Comparison of ENCODE assay signal across 8 cellular contexts in genomic region chr9:127608104-127608966, GRCh38. TPM values are rescaled to one million over a fixed set of nuclear protein-coding genes. Genes with fewer than 3 reads are reported as not detected.
DNase-seq lines count a peak whose midpoint lies in the region; ATAC-seq, FAIRE-seq and TF ChIP-seq lines count a peak whose summit lies in the region.

No MANE protein-coding gene starts in this region.

- no peaks in the 10 kb centered on the region for H3K36me3 ChIP-seq in MM.1S (replicated peaks; ENCODE audit: insufficient read depth, low read length)
- no peaks in the 10 kb centered on the region for H3K36me3 ChIP-seq in gastroesophageal sphincter
- H3K36me3 ChIP-seq in neuronal stem cell (replicated peaks in 1 of 2; ENCODE audit: control insufficient read depth in 2 of 2, insufficient read depth in 2 of 2, low read length in 2 of 2), result no peaks in the 10 kb centered on the region
- H3K36me3 ChIP-seq in subcutaneous abdominal adipose tissue (ENCODE audit: control insufficient read depth in 5 of 5, insufficient read depth in 5 of 5, low read length in 5 of 5), result no peaks in the 10 kb centered on the region

- no peak for TF ChIP-seq CTCF in D721Med (IDR thresholded peaks at IDR 0.05; ENCODE audit: insufficient read depth, missing control alignments)
- no peak for TF ChIP-seq CTCF in MM.1S (IDR thresholded peaks at IDR 0.05; ENCODE audit: low read length)
- peak in 1 of 4 experiments; percentile 19 for TF ChIP-seq CTCF in gastroesophageal sphincter (IDR thresholded peaks at IDR 0.05)

- H3K9me3 ChIP-seq in MM.1S (replicated peaks; ENCODE audit: insufficient read depth, low read length) (no peaks in the 10 kb centered on the region), gastroesophageal sphincter (no peaks in the 10 kb centered on the region), neuronal stem cell (replicated peaks in 1 of 2; ENCODE audit: control insufficient read depth in 2 of 2, insufficient read depth in 1 of 2, low read depth in 1 of 2, low read length in 2 of 2) (no peaks in the 10 kb centered on the region), subcutaneous abdominal adipose tissue (ENCODE audit: control insufficient read depth in 5 of 5, low read length in 5 of 5) (no peaks in the 10 kb centered on the region)

- H3F3A ChIP-seq in MM.1S (ENCODE audit: insufficient read depth, low read length), result peaks cover 11% of the 10 kb centered on the region

- H4K20me1 ChIP-seq in MM.1S (ENCODE audit: insufficient read depth, low read length), result no peaks in the 10 kb centered on the region

- H3K9ac ChIP-seq in MM.1S (ENCODE audit: low read length) (peak overlapping the region; percentile 55), neuronal stem cell (ENCODE audit: low read depth, low read length, poor library complexity) (no peak overlapping the region), subcutaneous abdominal adipose tissue (ENCODE audit: low read length in 5 of 5) (no peak overlapping the region)

- peak overlapping the region; percentile 60 for H3K4me3 ChIP-seq in MM.1S (ENCODE audit: low read length)
- peak overlapping the region; percentile 8 to 49 for H3K4me3 ChIP-seq in gastroesophageal sphincter
- H3K4me3 ChIP-seq in neuronal stem cell (ENCODE audit: low read length in 2 of 2), result peak overlapping the region; percentile 60 to 68
- H3K4me3 ChIP-seq in subcutaneous abdominal adipose tissue (ENCODE audit: low read depth in 1 of 5, low read length in 5 of 5), result peak overlapping the region in 4 of 5 donors; percentile 29 to 60 (median 50)

- peak overlapping the region; percentile 86 for H3K4me2 ChIP-seq in MM.1S (ENCODE audit: low read depth, low read length)
- peak overlapping the region; percentile 78 for H3K4me2 ChIP-seq in neuronal stem cell (ENCODE audit: insufficient read depth, low read length, poor library complexity, severe bottlenecking)

- no peak overlapping the region for H4K91ac ChIP-seq in neuronal stem cell (ENCODE audit: low read depth, low read length, poor library complexity)

- H2AFZ ChIP-seq in MM.1S (ENCODE audit: low read length) (peak overlapping the region; percentile 74), neuronal stem cell (ENCODE audit: low read length) (peak overlapping the region; percentile 96)

- H3K79me1 ChIP-seq in neuronal stem cell (ENCODE audit: low read depth, low read length), result peaks cover 3% of the 10 kb centered on the region

- peak overlapping the region; percentile 92 for H2BK15ac ChIP-seq in neuronal stem cell (ENCODE audit: low read length)

- DNase-seq in D721Med (ENCODE audit: insufficient read length, low spot score) (peak; percentile 93), MM.1S (peak; percentile 94), activated gamma-delta T cell treated with Interleukin-2 at 50 U/mL for 16 hours (peak; percentile 62), neuronal stem cell (ENCODE audit: low spot score) (peak; percentile 68)
- no peak for DNase-seq in NK-92 treated with Interleukin-12 subunit alpha and Interleukin-12 subunit beta, amount 100 ng/mL, for 24 hours (lab: John Stamatoyannopoulos, UW)

- H3K27ac ChIP-seq in MM.1S (ENCODE audit: low read length) (peak overlapping the region; percentile 76), gastroesophageal sphincter (peak overlapping the region in 3 of 4 donors; percentile 21 to 71 (median 69)), neuronal stem cell (replicated peaks; ENCODE audit: low read length) (no peak overlapping the region), subcutaneous abdominal adipose tissue (ENCODE audit: low read depth, low read length) (peak overlapping the region; percentile 38)

- no peak for TF ChIP-seq EP300 in gastroesophageal sphincter (IDR thresholded peaks at IDR 0.05)

- H4K8ac ChIP-seq in neuronal stem cell (ENCODE audit: low read depth, low read length), result no peak overlapping the region

- H3K18ac ChIP-seq in neuronal stem cell (ENCODE audit: low read length), result peak overlapping the region; percentile 98

- H2AK5ac ChIP-seq in neuronal stem cell (ENCODE audit: low read depth, low read length), result no peak overlapping the region

- H3K23ac ChIP-seq in neuronal stem cell (ENCODE audit: low read depth, low read length, poor library complexity), result peak overlapping the region; percentile 89

- no peak for FAIRE-seq in D721Med (lab: Jason Lieb, UNC)

- no peak overlapping the region for H2BK12ac ChIP-seq in neuronal stem cell (ENCODE audit: low read length)

- peak overlapping the region; percentile 63 for H3K14ac ChIP-seq in neuronal stem cell (ENCODE audit: low read length)

- H3K27me3 ChIP-seq in MM.1S (replicated peaks; ENCODE audit: insufficient read depth, low read length), result no peaks in the 10 kb centered on the region
- no peaks in the 10 kb centered on the region for H3K27me3 ChIP-seq in gastroesophageal sphincter
- peaks cover 0 to 28% (median 20%) of the 10 kb centered on the region in 3 experiments for H3K27me3 ChIP-seq in neuronal stem cell (ENCODE audit: control insufficient read depth in 3 of 3, insufficient read depth in 3 of 3, low read depth in 1 of 3, low read length in 3 of 3)
- H3K27me3 ChIP-seq in subcutaneous abdominal adipose tissue (ENCODE audit: control insufficient read depth in 5 of 5, insufficient read depth in 4 of 5, low read length in 5 of 5), result peaks cover 0 to 3% (median 0%) of the 10 kb centered on the region in 5 donors

- H3K9me2 ChIP-seq in MM.1S (replicated peaks; ENCODE audit: insufficient read depth, low read length), result no peaks in the 10 kb centered on the region

- WGBS in gastroesophageal sphincter (ENCODE audit: low coverage in 1 of 2), 2 donors, result 3% methylated on average over 7 to 15 of the region's 55 CpGs
- no CpG with 5 or more reads among the region's 55 CpGs for WGBS in neuronal stem cell (ENCODE audit: extremely low coverage in 2 of 2, insufficient read length in 2 of 2, insufficient replicate concordance in 1 of 2), 2 donors

- TF ChIP-seq POLR2A in Raji (IDR thresholded peaks at IDR 0.05; ENCODE audit: insufficient read depth, low read depth, low read length) (peak; percentile 83), gastroesophageal sphincter (IDR thresholded peaks at IDR 0.05) (no peak)

- no peak overlapping the region for H3K4ac ChIP-seq in neuronal stem cell (ENCODE audit: low read length)

- ATAC-seq in gastroesophageal sphincter, result peak; percentile 30

- H2BK120ac ChIP-seq in neuronal stem cell (ENCODE audit: low read depth, low read length), result no peak overlapping the region

- no peaks in the 10 kb centered on the region for H3K79me2 ChIP-seq in MM.1S (ENCODE audit: low read length)

- peak overlapping the region; percentile 35 for H2BK5ac ChIP-seq in neuronal stem cell (ENCODE audit: low read length)

- H3K4me1 ChIP-seq in MM.1S (ENCODE audit: low read length), result peaks cover 22% of the 10 kb centered on the region
- peaks cover 0 to 25% (median 7%) of the 10 kb centered on the region in 3 donors for H3K4me1 ChIP-seq in gastroesophageal sphincter
- H3K4me1 ChIP-seq in neuronal stem cell (ENCODE audit: control insufficient read depth in 2 of 2, insufficient read depth in 1 of 2, low read depth in 1 of 2, low read length in 2 of 2), result peaks cover 8 to 10% of the 10 kb centered on the region in 2 donors
- H3K4me1 ChIP-seq in subcutaneous abdominal adipose tissue (ENCODE audit: control insufficient read depth in 5 of 5, insufficient read depth in 5 of 5, low read length in 5 of 5), result peaks cover 4 to 37% (median 31%) of the 10 kb centered on the region in 5 donors

RNA-seq across cellular contexts. Expression of gene STXBP1, which starts 3.7 kb away (rescaled TPM):
- 10 to 100 TPM; 25.7 to 47.0 (median 33.1) TPM for total RNA-seq in gastroesophageal sphincter
- 33.7 TPM for polyA plus RNA-seq in neuronal stem cell (2013, experiment 1 of 2)
- polyA plus RNA-seq in neuronal stem cell (2013, experiment 2 of 2), result 32.9 TPM
